27 cellular contexts compared by ENCODE assay signal in genomic region chr15:26580943-26581342, GRCh38.
"Had no signal": no experiment of that assay in that cellular context is flagged by ENCODE, and none has a peak within 500 bp of the region (broad histone marks: within the 10 kb centered on the region; RNA-seq: fewer than 3 reads in every experiment).

No MANE protein-coding gene starts in this region.

- FAIRE-seq: pancreas, small intestine had no signal

- H3K4me1 ChIP-seq: pancreas, prostate gland, right lobe of liver, sigmoid colon, suprapubic skin, testis, tibial artery, upper lobe of left lung, uterus had no signal

- H3K4me3 ChIP-seq: pancreas, prostate gland, right lobe of liver, sigmoid colon, suprapubic skin, testis, tibial artery, upper lobe of left lung, uterus had no signal

- ATAC-seq: naive thymus-derived CD8-positive, alpha-beta T cell; natural killer cell treated with Interleukin-12 subunit alpha and Interleukin-12 subunit beta and Interleukin-15 and Interleukin-18, amount 100 ng/mL, for 72 hours; pancreas; right cardiac atrium; right lobe of liver; stimulated activated effector memory CD8-positive, alpha-beta T cell treated with anti-CD3 and anti-CD28 coated beads, Interleukin-12 subunit alpha, Interleukin-12 subunit beta, amount 100 ng/mL, for 72 hours; stimulated activated naive B cell treated with anti-CD40 and anti-IgM and Interleukin-4, amounts not matched to agents 10 μg/mL and 1 μg/mL and 100 μg/mL, for 72 hours; stimulated activated naive CD8-positive, alpha-beta T cell treated with anti-CD3 and anti-CD28 coated beads, Interleukin-15, amount 100 ng/mL, for 72 hours; stimulated activated naive CD8-positive, alpha-beta T cell treated with anti-CD3 and anti-CD28 coated beads, Interleukin-15, Interleukin-2, amounts not matched to agents 100 U/mL and 50 U/mL, for 24 hours had no signal

- H3K27ac ChIP-seq: neutrophil, pancreas, prostate gland, right lobe of liver, sigmoid colon, suprapubic skin, testis, tibial artery, upper lobe of left lung, uterus had no signal

- H3K9me3 ChIP-seq: neutrophil, pancreas, prostate gland, right lobe of liver, testis, tibial artery, upper lobe of left lung, uterus had no signal

- H3K36me3 ChIP-seq: neutrophil, pancreas, prostate gland, right lobe of liver, sigmoid colon, suprapubic skin, tibial artery, upper lobe of left lung, uterus had no signal

- DNase-seq: naive B cell; naive thymus-derived CD8-positive, alpha-beta T cell; nephron progenitor cell; nucleus accumbens; pancreas; right cardiac atrium; right lobe of liver; sigmoid colon; small intestine; stimulated activated CD4-positive, alpha-beta T cell treated with anti-CD3 and anti-CD28 coated beads, Interleukin-15, amount 100 ng/mL, for 24 hours; stimulated activated CD4-positive, alpha-beta T cell treated with anti-CD3 and anti-CD28 coated beads, Interleukin-2, amount 100 ng/mL, for 24 hours; stimulated activated CD4-positive, alpha-beta T cell treated with anti-CD3 and anti-CD28 coated beads, Interleukin-2, amount 100 ng/mL, for 48 hours; stimulated activated CD4-positive, alpha-beta T cell treated with anti-CD3 and anti-CD28 coated beads, Interleukin-4, amount 100 ng/mL, for 24 hours; stimulated activated naive B cell treated with anti-CD40 and anti-IgM and Interleukin-4, amounts not matched to agents 10 μg/mL and 1 μg/mL and 100 μg/mL, for 72 hours; stimulated activated naive CD8-positive, alpha-beta T cell treated with anti-CD3 and anti-CD28 coated beads, Interleukin-15, amount 100 ng/mL, for 72 hours; stimulated activated naive CD8-positive, alpha-beta T cell treated with anti-CD3 and anti-CD28 coated beads, Interleukin-15, Interleukin-2, amounts not matched to agents 100 U/mL and 50 U/mL, for 24 hours; substantia nigra; testis; tibial artery; trophoblast cell; upper lobe of left lung; uterus had no signal

- H3K27me3 ChIP-seq: neutrophil, pancreas, right lobe of liver, sigmoid colon, suprapubic skin, testis, tibial artery, upper lobe of left lung, uterus had no signal
